ENCODE assay signal across 8 cellular contexts in genomic region chr18:79988925-79989361, GRCh38. TPM values are rescaled to one million over a fixed set of nuclear protein-coding genes. Genes with fewer than 3 reads are reported as not detected.
A peak's percentile ranks its signal among the peaks of the same experiment; 100 is the strongest.
DNase-seq lines count a peak whose midpoint lies in the region; ATAC-seq, FAIRE-seq and TF ChIP-seq lines count a peak whose summit lies in the region.

No MANE protein-coding gene starts in this region.

- H3K27ac ChIP-seq in VCaP (peak overlapping the region; percentile 93), pancreas (peak overlapping the region; percentile 96 to 98 (median 97))

- WGBS in pancreas, 2 donors, result 4 to 15% methylated on average over 15 of the region's 15 CpGs

- ATAC-seq in activated CD8-positive, alpha-beta memory T cell treated with anti-CD3 and anti-CD28 coated beads, Interleukin-2, amount 10 ng/mL, durations not matched to agents 7 days and 5 days, result peak; percentile 1
- peak; percentile 23 for ATAC-seq in HG02943 (IDR thresholded peaks at IDR 0.05; ENCODE audit: low read depth, unreplicated experiment)
- peak; percentile 59 to 68 (median 65) for ATAC-seq in pancreas

- no peak for FAIRE-seq in pancreas (lab: Jason Lieb, UNC)

- no peaks in the 10 kb centered on the region for H3K9me3 ChIP-seq in pancreas

- H3K27ac Mint-ChIP-seq in activated CD8-positive, alpha-beta memory T cell treated with anti-CD3 and anti-CD28 coated beads, Interleukin-2, amount 10 ng/mL, durations not matched to agents 7 days and 5 days, result peak overlapping the region; percentile 93

- no peak for DNase-seq in activated CD8-positive, alpha-beta memory T cell treated with anti-CD3 and anti-CD28 coated beads, Interleukin-2, amount 10 ng/mL, durations not matched to agents 7 days and 5 days
- no peak for DNase-seq in activated CD8-positive, alpha-beta memory T cell treated with anti-CD3 and anti-CD28 coated beads, Interleukin-2, amount 50 U/mL, for 48 hours
- DNase-seq in foreskin fibroblast (peak; percentile 37 to 72), pancreas (peak in 2 of 6 donors; percentile 48 to 49), SKM-1 treated with dmso at 0.1 percent for 144 hours (lab: John Stamatoyannopoulos, UW; ENCODE audit: unreplicated experiment) (no peak)
- DNase-seq in central memory CD4-positive, alpha-beta T cell, result no peak

- H3K36me3 Mint-ChIP-seq in activated CD8-positive, alpha-beta memory T cell treated with anti-CD3 and anti-CD28 coated beads, Interleukin-2, amount 10 ng/mL, durations not matched to agents 7 days and 5 days, result peaks cover 17% of the 10 kb centered on the region

- H3K4me3 ChIP-seq in foreskin fibroblast (ENCODE audit: low read depth in 1 of 2, low read length in 2 of 2), result peak overlapping the region; percentile 93 to 97
- H3K4me3 ChIP-seq in pancreas, result peak overlapping the region; percentile 84 to 96 (median 88)

- H3K36me3 ChIP-seq in pancreas, result no peaks in the 10 kb centered on the region

- H3K4me3 Mint-ChIP-seq in activated CD8-positive, alpha-beta memory T cell treated with anti-CD3 and anti-CD28 coated beads, Interleukin-2, amount 10 ng/mL, durations not matched to agents 7 days and 5 days, result peak overlapping the region; percentile 87

- H3K27me3 Mint-ChIP-seq in activated CD8-positive, alpha-beta memory T cell treated with anti-CD3 and anti-CD28 coated beads, Interleukin-2, amount 10 ng/mL, durations not matched to agents 7 days and 5 days, result no peaks in the 10 kb centered on the region

- H3K4me1 ChIP-seq in pancreas, result peaks cover 0 to 18% (median 11%) of the 10 kb centered on the region in 3 donors

- CTCF ChIA-PET in activated CD8-positive, alpha-beta memory T cell treated with anti-CD3 and anti-CD28 coated beads, Interleukin-2, amount 10 ng/mL, durations not matched to agents 7 days and 5 days (lab: Charles Lee), result interaction anchor here (0.7 to 7.2 kb wide), 6 partner anchors 21 to 308 kb away, joined by 3 to 47 read pairs (median 4); partner anchors contain the start of gene HSBP1L1

- intact Hi-C loops in pancreas (cut with DNase I), result no loop called here

- no peaks in the 10 kb centered on the region for H3K27me3 ChIP-seq in pancreas

- no peaks in the 10 kb centered on the region for H3K9me3 Mint-ChIP-seq in activated CD8-positive, alpha-beta memory T cell treated with anti-CD3 and anti-CD28 coated beads, Interleukin-2, amount 10 ng/mL, durations not matched to agents 7 days and 5 days (ENCODE audit: low read depth)

- no peak for TF ChIP-seq CTCF in VCaP (conservative IDR thresholded peaks at IDR 0.05)
- no peak for TF ChIP-seq CTCF in foreskin fibroblast (IDR thresholded peaks at IDR 0.05; ENCODE audit: low read depth, low read length)
- TF ChIP-seq CTCF in pancreas (IDR thresholded peaks at IDR 0.05), result no peak

- peaks cover 35% of the 10 kb centered on the region for H3K4me1 Mint-ChIP-seq in activated CD8-positive, alpha-beta memory T cell treated with anti-CD3 and anti-CD28 coated beads, Interleukin-2, amount 10 ng/mL, durations not matched to agents 7 days and 5 days

RNA-seq across cellular contexts. Expression of gene TXNL4A, which starts 0.6 kb away (rescaled TPM):
- total RNA-seq in activated CD8-positive, alpha-beta memory T cell treated with anti-CD3 and anti-CD28 coated beads, Interleukin-2, amount 10 ng/mL, durations not matched to agents 7 days and 5 days, result 100 to 1,000 TPM; 140 to 151 TPM
- total RNA-seq in pancreas, result 10 to 100 TPM; 40.5 to 60.8 (median 46.0) TPM
- 10 to 100 TPM; 50.9 to 64.6 TPM for polyA plus RNA-seq in pancreas

RNA-seq across cellular contexts. Expression of gene HSBP1L1, which starts 24.5 kb away (rescaled TPM):
- total RNA-seq in activated CD8-positive, alpha-beta memory T cell treated with anti-CD3 and anti-CD28 coated beads, Interleukin-2, amount 10 ng/mL, durations not matched to agents 7 days and 5 days, result 1 to 10 TPM; 1.1 to 5.0 TPM
- 10 to 100 TPM in 5 of 6 donors, 1 to 10 TPM in 1; 9.2 to 14.6 (median 12.7) TPM for total RNA-seq in pancreas
- 10 to 100 TPM; 42.9 to 43.6 TPM for polyA plus RNA-seq in pancreas

RNA-seq across cellular contexts. Expression of gene SLC66A2, which starts 37.5 kb away (rescaled TPM):
- 10 to 100 TPM; 23.4 TPM for total RNA-seq in activated CD8-positive, alpha-beta memory T cell treated with anti-CD3 and anti-CD28 coated beads, Interleukin-2, amount 10 ng/mL, durations not matched to agents 7 days and 5 days
- 10 to 100 TPM; 19.6 to 24.3 (median 21.7) TPM for total RNA-seq in pancreas
- 10 to 100 TPM; 34.1 to 36.1 TPM for polyA plus RNA-seq in pancreas

RNA-seq across cellular contexts. Expression of gene RBFA, which starts 45.3 kb away (rescaled TPM):
- 10 to 100 TPM; 24.2 to 28.6 TPM for total RNA-seq in activated CD8-positive, alpha-beta memory T cell treated with anti-CD3 and anti-CD28 coated beads, Interleukin-2, amount 10 ng/mL, durations not matched to agents 7 days and 5 days
- 10 to 100 TPM; 10.5 to 15.3 (median 11.2) TPM for total RNA-seq in pancreas
- 10 to 100 TPM; 14.3 to 19.5 TPM for polyA plus RNA-seq in pancreas

Comparison
In these comparisons a context has a peak if more than half of its experiments do, and no peak if none do; other contexts are left out.
1. ATAC-seq: peak in every context shown above with its lines; median percentile 65 in pancreas; 23 in HG02943; 1 in activated CD8-positive, alpha-beta memory T cell treated with anti-CD3 and anti-CD28 coated beads, Interleukin-2, amount 10 ng/mL, durations not matched to agents 7 days and 5 days.
2. DNase-seq: peak in foreskin fibroblast (2 of 2); none in activated CD8-positive, alpha-beta memory T cell treated with anti-CD3 and anti-CD28 coated beads, Interleukin-2, amount 10 ng/mL, durations not matched to agents 7 days and 5 days (single experiment), activated CD8-positive, alpha-beta memory T cell treated with anti-CD3 and anti-CD28 coated beads, Interleukin-2, amount 50 U/mL, for 48 hours (single experiment), SKM-1 treated with dmso at 0.1 percent for 144 hours (single experiment) and central memory CD4-positive, alpha-beta T cell (single experiment).